ENCODE assay signal across 1 cellular context in genomic region chr5:108081707-108082106, GRCh38.
TF ChIP-seq lines count a peak whose summit lies in the region.

No MANE protein-coding gene starts in this region.

TF ChIP-seq in WTC11, 78 proteins besides CTCF, POLR2A, EP300 and RAD21:
- TF ChIP-seq, protein P1, sequence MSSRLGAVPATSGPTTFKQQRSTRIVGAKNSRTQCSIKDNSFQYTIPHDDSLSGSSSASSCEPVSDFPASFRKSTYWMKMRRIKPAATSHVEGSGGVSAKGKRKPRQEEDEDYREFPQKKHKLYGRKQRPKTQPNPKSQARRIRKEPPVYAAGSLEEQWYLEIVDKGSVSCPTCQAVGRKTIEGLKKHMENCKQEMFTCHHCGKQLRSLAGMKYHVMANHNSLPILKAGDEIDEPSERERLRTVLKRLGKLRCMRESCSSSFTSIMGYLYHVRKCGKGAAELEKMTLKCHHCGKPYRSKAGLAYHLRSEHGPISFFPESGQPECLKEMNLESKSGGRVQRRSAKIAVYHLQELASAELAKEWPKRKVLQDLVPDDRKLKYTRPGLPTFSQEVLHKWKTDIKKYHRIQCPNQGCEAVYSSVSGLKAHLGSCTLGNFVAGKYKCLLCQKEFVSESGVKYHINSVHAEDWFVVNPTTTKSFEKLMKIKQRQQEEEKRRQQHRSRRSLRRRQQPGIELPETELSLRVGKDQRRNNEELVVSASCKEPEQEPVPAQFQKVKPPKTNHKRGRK (CRISPR knock-in tag; IDR thresholded peaks at IDR 0.05; ENCODE audit: borderline replicate concordance): no peak
- no peak for TF ChIP-seq ZNF423 (CRISPR knock-in tag; IDR thresholded peaks at IDR 0.05)
- no peak for TF ChIP-seq SOX15 (CRISPR knock-in tag; IDR thresholded peaks at IDR 0.05)
- TF ChIP-seq ZBTB21 (CRISPR knock-in tag; IDR thresholded peaks at IDR 0.05; ENCODE audit: borderline replicate concordance): no peak
